ENCODE assay signal across 1 cellular context in genomic region chr1:65505547-65506325, GRCh38.
TF ChIP-seq lines count a peak whose summit lies in the region.

No MANE protein-coding gene starts in this region.

TF ChIP-seq in K562, 482 proteins besides CTCF, POLR2A, EP300 and RAD21 (continued from another document):
- TF ChIP-seq ZNF318 (IDR thresholded peaks at IDR 0.05; ENCODE audit: borderline replicate concordance in 1 of 2, low read depth in 1 of 2) (0 out of 4 replicates have a peak, but pooled peaks of 1 of the 2 experiments have one; percentile 25), CEBPG (CRISPR knock-in tag; IDR thresholded peaks at IDR 0.05) (peak; percentile 75), CEBPG (tag; conservative IDR thresholded peaks at IDR 0.05 in 1 of 2, IDR thresholded peaks at IDR 0.05 in 1 of 2) (peak in 1 of 2 experiments; percentile 73; a peak in 2 of 4 replicates), ZFP30 (CRISPR knock-in tag; IDR thresholded peaks at IDR 0.05; ENCODE audit: borderline replicate concordance) (no peak), CBX8 (IDR thresholded peaks at IDR 0.05; ENCODE audit: borderline replicate concordance, extremely low read depth, low read depth, low read length, poor library complexity, severe bottlenecking) (no peak), PHF8 (IDR thresholded peaks at IDR 0.05; ENCODE audit: borderline replicate concordance, low read length) (no peak), FOXK1 (CRISPR knock-in tag; IDR thresholded peaks at IDR 0.05; ENCODE audit: borderline replicate concordance) (no peak)
